ENCODE assay signal across 14 cellular contexts in genomic region chr6:108566406-108566805, GRCh38. TPM values are rescaled to one million over a fixed set of nuclear protein-coding genes. Genes with fewer than 3 reads are reported as not detected.
DNase-seq lines count a peak whose midpoint lies in the region; ATAC-seq and TF ChIP-seq lines count a peak whose summit lies in the region.
"Had no signal": no experiment of that assay in that cellular context is flagged by ENCODE, and none has a peak within 500 bp of the region (broad histone marks: within the 10 kb centered on the region; RNA-seq: fewer than 3 reads in every experiment).

No MANE protein-coding gene starts in this region.

- H3K27ac Mint-ChIP-seq in HFFc6 (peak overlapping the region; percentile 86), T-cell (peak overlapping the region in 1 of 2 donors; percentile 53), immature natural killer cell (peak overlapping the region; percentile 65 to 92 (median 82))

- H3K4me1 Mint-ChIP-seq in HFFc6 (ENCODE audit: low read depth) (peaks cover 75% of the 10 kb centered on the region), T-cell (peaks cover 75 to 78% (median 78%) of the 10 kb centered on the region in 3 donors), immature natural killer cell (peaks cover 86 to 91% of the 10 kb centered on the region in 2 donors)

- no peak overlapping the region for H2AFZ ChIP-seq in smooth muscle cell (ENCODE audit: low read depth)

- H3K9ac ChIP-seq in smooth muscle cell (ENCODE audit: low read depth), result no peak overlapping the region

- H3K27me3 ChIP-seq in smooth muscle cell (ENCODE audit: low read depth), result no peaks in the 10 kb centered on the region

- CTCF ChIA-PET in T-cell (lab: Charles Lee), result interaction anchor here in 1 of 2 donors (1.0 kb wide), 1 partner anchor 9 kb away, joined by 5 read pairs; no protein-coding TSS in a partner anchor

- H3K9me3 Mint-ChIP-seq in HFFc6 (no peaks in the 10 kb centered on the region), T-cell (no peaks in the 10 kb centered on the region), immature natural killer cell (no peaks in the 10 kb centered on the region)

- H3F3A ChIP-seq in smooth muscle cell (ENCODE audit: low read depth), result no peaks in the 10 kb centered on the region

- intact Hi-C loops in mucosa of descending colon (cut with DNase I, micrococcal nuclease), result no loop called here

- H3K27me3 Mint-ChIP-seq in HFFc6 (ENCODE audit: insufficient read depth), result peaks cover 2% of the 10 kb centered on the region; the same call in 1 of the 2 replicates
- no peaks in the 10 kb centered on the region for H3K27me3 Mint-ChIP-seq in T-cell
- H3K27me3 Mint-ChIP-seq in immature natural killer cell (ENCODE audit: low read depth in 3 of 3), result peaks cover 8 to 13% (median 10%) of the 10 kb centered on the region in 3 donors

- H3K79me2 ChIP-seq in smooth muscle cell (ENCODE audit: low read depth), result peaks cover 97% of the 10 kb centered on the region

- H3K4me3 ChIP-seq in smooth muscle cell (no peak overlapping the region), mucosa of descending colon (no peak overlapping the region)

- peaks cover 27% of the 10 kb centered on the region for H3K4me1 ChIP-seq in smooth muscle cell (ENCODE audit: low read depth)
- H3K4me1 ChIP-seq in mucosa of descending colon (ENCODE audit: low read depth), result peaks cover 25% of the 10 kb centered on the region

- ATAC-seq in T-cell (replicated peaks in 1 of 4) (no peak), mucosa of descending colon (no peak), GM18517 (IDR thresholded peaks at IDR 0.05; ENCODE audit: unreplicated experiment) (no peak)

- no peaks in the 10 kb centered on the region for H3K9me3 ChIP-seq in smooth muscle cell (replicated peaks; ENCODE audit: low read depth)
- no peaks in the 10 kb centered on the region for H3K9me3 ChIP-seq in mucosa of descending colon

- peak overlapping the region; percentile 97 for H3K4me3 Mint-ChIP-seq in HFFc6
- peak overlapping the region in 2 of 3 donors; percentile 10 to 42 for H3K4me3 Mint-ChIP-seq in T-cell
- peak overlapping the region in 4 of 5 donors; percentile 28 to 76 (median 62) for H3K4me3 Mint-ChIP-seq in immature natural killer cell

- H3K36me3 Mint-ChIP-seq in HFFc6 (ENCODE audit: low read depth) (peaks cover 48% of the 10 kb centered on the region), T-cell (peaks cover 45% of the 10 kb centered on the region), immature natural killer cell (peaks cover 7 to 22% (median 10%) of the 10 kb centered on the region in 3 donors)

- DNase-seq in HFFc6 (no peak), T-cell (no peak), immature natural killer cell (no peak), smooth muscle cell (lab: John Stamatoyannopoulos, UW; ENCODE audit: unreplicated experiment) (no peak), NCI-H2196 treated with DMSO at 0.1 percent for 48 hours (lab: John Stamatoyannopoulos, UW; ENCODE audit: unreplicated experiment) (no peak), mucosa of descending colon (no peak), medulla oblongata (ENCODE audit: extremely low spot score) (no peak)
- DNase-seq: activated CD4-positive, alpha-beta T cell treated with anti-CD3 and anti-CD28 coated beads for 48 hours; DMS79 treated with DMSO at 0.1 percent for 48 hours; H7; NCI-H187 treated with DMSO at 0.1 percent for 48 hours; SHP77 treated with DMSO at 0.1 percent for 48 hours; stimulated activated CD4-positive, alpha-beta T cell treated with anti-CD3 and anti-CD28 coated beads, Interleukin-4, amount 100 ng/mL, for 4 hours had no signal

- H4K20me1 ChIP-seq in smooth muscle cell (ENCODE audit: low read depth), result peaks cover 98% of the 10 kb centered on the region

- TF ChIP-seq CTCF in HFFc6 (IDR thresholded peaks at IDR 0.05) (no peak), smooth muscle cell (IDR thresholded peaks at IDR 0.05; ENCODE audit: borderline replicate concordance, insufficient read depth, poor library complexity, severe bottlenecking) (no peak), mucosa of descending colon (IDR thresholded peaks at IDR 0.05) (no peak)

- peak overlapping the region; percentile 85 for H3K27ac ChIP-seq in smooth muscle cell (ENCODE audit: low read depth)

- H3K36me3 ChIP-seq in smooth muscle cell (ENCODE audit: low read depth) (peaks cover 4% of the 10 kb centered on the region), mucosa of descending colon (ENCODE audit: low read depth) (no peaks in the 10 kb centered on the region)

- H3K4me2 ChIP-seq in smooth muscle cell, result peak overlapping the region; percentile 98

- POLR2A ChIA-PET in T-cell (lab: Charles Lee), result interaction anchor here (0.7 to 1.0 kb wide), 3 partner anchors 9 to 14 kb away, joined by 3 to 4 read pairs (median 4); no protein-coding TSS in a partner anchor

RNA-seq across cellular contexts. Expression of gene FOXO3, which starts 5.7 kb away (rescaled TPM):
- 10 to 100 TPM; 21.1 to 28.9 (median 24.2) TPM for total RNA-seq in HFFc6 (2021; fragmentation: NEBNext Ultra II Directional; extraction: Animal tissue kit (Norgen Biotek cat#: 25700))
- total RNA-seq in T-cell (10 to 100 TPM; 21.5 to 26.2 (median 22.2) TPM), smooth muscle cell (36.2 and 40.3 TPM in 2 replicates), mucosa of descending colon (10 to 100 TPM; 52.4 to 60.4 (median 60.1) TPM)
- polyA plus RNA-seq in immature natural killer cell (10 to 100 TPM; 20.3 to 41.3 (median 36.4) TPM), smooth muscle cell (34.7 and 35.9 TPM in 2 replicates)

Comparison
In these comparisons a context has a peak if more than half of its experiments do, and no peak if none do; other contexts are left out.
1. H3K4me3 Mint-ChIP-seq: peak in every context shown above with its lines; median percentile 97 in HFFc6; 62 in immature natural killer cell; 26 in T-cell.